8 cellular contexts compared by ENCODE assay signal in genomic region chr19:1408300-1409203, GRCh38. TPM values are rescaled to one million over a fixed set of nuclear protein-coding genes. Genes with fewer than 3 reads are reported as not detected.
DNase-seq lines count a peak whose midpoint lies in the region; ATAC-seq, FAIRE-seq and TF ChIP-seq lines count a peak whose summit lies in the region.

No MANE protein-coding gene starts in this region.

- peak overlapping the region; percentile 68 for H3K4me3 ChIP-seq in iPS-11a (ENCODE audit: low read depth, low read length)
- peak overlapping the region; percentile 99 for H3K4me3 ChIP-seq in small intestine (ENCODE audit: low read depth in 1 of 2, low read length in 2 of 2)

- no peaks in the 10 kb centered on the region for H3K9me3 ChIP-seq in small intestine (ENCODE audit: control insufficient read depth, low read depth)

- 0 to 1% (median 0%) methylated on average over 65 to 69 of the region's 69 CpGs for WGBS in small intestine, 3 donors

- peaks cover 2 to 7% of the 10 kb centered on the region in 2 donors for H3K36me3 ChIP-seq in small intestine (ENCODE audit: control insufficient read depth in 2 of 2, insufficient read depth in 2 of 2, low read length in 2 of 2)

- peak; percentile 45 for DNase-seq in activated T-cell treated with anti-CD3 and anti-CD28 coated beads for 1 hour (ENCODE audit: low read depth)
- no peak for DNase-seq in activated T-cell treated with anti-CD3 and anti-CD28 coated beads for 4 hours
- peak; percentile 50 for DNase-seq in small intestine

- no peak for FAIRE-seq in small intestine (lab: Jason Lieb, UNC)

- H3K27ac ChIP-seq in angular gyrus (ENCODE audit: low read depth, low read length) (peak overlapping the region; percentile 76), small intestine (ENCODE audit: low read depth in 1 of 2, low read length in 1 of 2) (peak overlapping the region; percentile 66 to 93)

- no peaks in the 10 kb centered on the region for H3K27me3 ChIP-seq in small intestine (ENCODE audit: control insufficient read depth in 2 of 2, insufficient read depth in 2 of 2, low read length in 2 of 2)

- ATAC-seq in SK-N-SH treated with all-trans-retinoic acid at 6 μM for 48 hours (peak; percentile 60), GM21717 (IDR thresholded peaks at IDR 0.05; ENCODE audit: unreplicated experiment) (no peak), GM21786 (IDR thresholded peaks at IDR 0.05; ENCODE audit: unreplicated experiment) (no peak)

- H3K4me1 ChIP-seq in small intestine (ENCODE audit: control insufficient read depth in 2 of 2, insufficient read depth in 1 of 2, low read depth in 1 of 2, low read length in 1 of 2) = peaks cover 9 to 21% of the 10 kb centered on the region in 2 donors

TF ChIP-seq in SK-N-SH treated with all-trans-retinoic acid at 6 μM for 48 hours, 23 proteins besides CTCF, POLR2A, EP300 and RAD21:
- TF ChIP-seq SNAI2 (CRISPR knock-in tag; IDR thresholded peaks at IDR 0.05) (no peak), TCF4 (CRISPR knock-in tag; IDR thresholded peaks at IDR 0.05; ENCODE audit: borderline replicate concordance) (no peak), RARB (CRISPR knock-in tag; IDR thresholded peaks at IDR 0.05) (no peak), TOX (CRISPR knock-in tag; IDR thresholded peaks at IDR 0.05; ENCODE audit: borderline replicate concordance) (no peak), PPARA (CRISPR knock-in tag; IDR thresholded peaks at IDR 0.05; ENCODE audit: borderline replicate concordance) (no peak), ZFP30 (CRISPR knock-in tag; IDR thresholded peaks at IDR 0.05) (no peak), ZNF70 (CRISPR knock-in tag; IDR thresholded peaks at IDR 0.05) (no peak), ZNF565 (CRISPR knock-in tag; conservative IDR thresholded peaks at IDR 0.05; ENCODE audit: low read depth) (no peak), ZFP3 (CRISPR knock-in tag; IDR thresholded peaks at IDR 0.05) (no peak), BACH2 (CRISPR knock-in tag; IDR thresholded peaks at IDR 0.05; ENCODE audit: borderline replicate concordance) (no peak), ISL1 (CRISPR knock-in tag; IDR thresholded peaks at IDR 0.05) (no peak), ESRRG (CRISPR knock-in tag; IDR thresholded peaks at IDR 0.05) (no peak), PATZ1 (CRISPR knock-in tag; IDR thresholded peaks at IDR 0.05; ENCODE audit: borderline replicate concordance) (no peak), ZC3H10 (CRISPR knock-in tag; IDR thresholded peaks at IDR 0.05) (no peak), ARNTL (CRISPR knock-in tag; IDR thresholded peaks at IDR 0.05; ENCODE audit: borderline replicate concordance, low read depth) (no peak)
- TF ChIP-seq, protein P1, sequence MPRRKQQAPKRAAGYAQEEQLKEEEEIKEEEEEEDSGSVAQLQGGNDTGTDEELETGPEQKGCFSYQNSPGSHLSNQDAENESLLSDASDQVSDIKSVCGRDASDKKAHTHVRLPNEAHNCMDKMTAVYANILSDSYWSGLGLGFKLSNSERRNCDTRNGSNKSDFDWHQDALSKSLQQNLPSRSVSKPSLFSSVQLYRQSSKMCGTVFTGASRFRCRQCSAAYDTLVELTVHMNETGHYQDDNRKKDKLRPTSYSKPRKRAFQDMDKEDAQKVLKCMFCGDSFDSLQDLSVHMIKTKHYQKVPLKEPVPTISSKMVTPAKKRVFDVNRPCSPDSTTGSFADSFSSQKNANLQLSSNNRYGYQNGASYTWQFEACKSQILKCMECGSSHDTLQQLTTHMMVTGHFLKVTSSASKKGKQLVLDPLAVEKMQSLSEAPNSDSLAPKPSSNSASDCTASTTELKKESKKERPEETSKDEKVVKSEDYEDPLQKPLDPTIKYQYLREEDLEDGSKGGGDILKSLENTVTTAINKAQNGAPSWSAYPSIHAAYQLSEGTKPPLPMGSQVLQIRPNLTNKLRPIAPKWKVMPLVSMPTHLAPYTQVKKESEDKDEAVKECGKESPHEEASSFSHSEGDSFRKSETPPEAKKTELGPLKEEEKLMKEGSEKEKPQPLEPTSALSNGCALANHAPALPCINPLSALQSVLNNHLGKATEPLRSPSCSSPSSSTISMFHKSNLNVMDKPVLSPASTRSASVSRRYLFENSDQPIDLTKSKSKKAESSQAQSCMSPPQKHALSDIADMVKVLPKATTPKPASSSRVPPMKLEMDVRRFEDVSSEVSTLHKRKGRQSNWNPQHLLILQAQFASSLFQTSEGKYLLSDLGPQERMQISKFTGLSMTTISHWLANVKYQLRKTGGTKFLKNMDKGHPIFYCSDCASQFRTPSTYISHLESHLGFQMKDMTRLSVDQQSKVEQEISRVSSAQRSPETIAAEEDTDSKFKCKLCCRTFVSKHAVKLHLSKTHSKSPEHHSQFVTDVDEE (CRISPR knock-in tag; IDR thresholded peaks at IDR 0.05) = no peak

RNA-seq across cellular contexts. Expression of gene DAZAP1, which starts 1.2 kb away (rescaled TPM):
- polyA plus RNA-seq in small intestine = 100 to 1,000 TPM in 1 of 3 donors, 10 to 100 TPM in 2; 60.2 to 124 (median 68.9) TPM

RNA-seq across cellular contexts. Expression of gene GAMT, which starts 7.2 kb away (rescaled TPM):
- polyA plus RNA-seq in small intestine = 1 to 10 TPM; 1.1 to 4.8 (median 3.8) TPM

RNA-seq across cellular contexts. Expression of gene NDUFS7, which starts 24.8 kb away (rescaled TPM):
- polyA plus RNA-seq in small intestine = 100 to 1,000 TPM; 215 to 350 (median 281) TPM

RNA-seq across cellular contexts. Expression of gene RPS15, which starts 29.6 kb away (rescaled TPM):
- 1,000 to 10,000 TPM; 2,441 to 3,547 (median 3,396) TPM for polyA plus RNA-seq in small intestine

RNA-seq across cellular contexts. Expression of gene APC2, which starts 41.4 kb away (rescaled TPM):
- 1 to 10 TPM in 1 of 3 donors, under 1 TPM in 1, not detected in 1; 0.81 to 2.1 TPM for polyA plus RNA-seq in small intestine
